In genomic region chr19:38278751-38279150, GRCh38 we compare ENCODE assay signal across 16 cellular contexts. TPM values are rescaled to one million over a fixed set of nuclear protein-coding genes. Genes with fewer than 3 reads are reported as not detected.
DNase-seq lines count a peak whose midpoint lies in the region; ATAC-seq and TF ChIP-seq lines count a peak whose summit lies in the region.
"Had no signal": no experiment of that assay in that cellular context is flagged by ENCODE, and none has a peak within 500 bp of the region (broad histone marks: within the 10 kb centered on the region; RNA-seq: fewer than 3 reads in every experiment).

No MANE protein-coding gene starts in this region.

- H3K9me2 ChIP-seq in hepatocyte (replicated peaks; ENCODE audit: insufficient read depth), result no peaks in the 10 kb centered on the region

- ATAC-seq in Right ventricle myocardium superior (ENCODE audit: poor library complexity), result no peak
- no peak for ATAC-seq in HG02610 (IDR thresholded peaks at IDR 0.05; ENCODE audit: unreplicated experiment)
- ATAC-seq: esophagus mucosa had no signal

- H3K9me3 ChIP-seq in right atrium auricular region, result no peaks in the 10 kb centered on the region
- H3K9me3 ChIP-seq in hepatocyte (ENCODE audit: low read depth), result no peaks in the 10 kb centered on the region
- no peaks in the 10 kb centered on the region for H3K9me3 ChIP-seq in vagina
- H3K9me3 ChIP-seq: Caco-2 had no signal

- no peak for TF ChIP-seq CTCF in right atrium auricular region (IDR thresholded peaks at IDR 0.05)
- TF ChIP-seq CTCF in hepatocyte (IDR thresholded peaks at IDR 0.05; ENCODE audit: poor library complexity), result no peak
- TF ChIP-seq CTCF in vagina (IDR thresholded peaks at IDR 0.05), result no peak

- H3K4me3 ChIP-seq in right atrium auricular region (no peak overlapping the region), hepatocyte (no peak overlapping the region), rectal smooth muscle tissue (ENCODE audit: low read length) (no peak overlapping the region), vagina (no peak overlapping the region)

- DNase-seq in right atrium auricular region (ENCODE audit: low spot score) (no peak), Right ventricle myocardium superior (no peak), hepatocyte (ENCODE audit: low spot score) (no peak), vagina (ENCODE audit: extremely low spot score in 2 of 2) (no peak), OCI-M2 (lab: John Stamatoyannopoulos, UW; ENCODE audit: unreplicated experiment) (no peak)
- no peak for DNase-seq in stimulated activated naive CD4-positive, alpha-beta T cell treated with Interleukin-2 at 50 U/mL for 16 hours (lab: John Stamatoyannopoulos, UW)
- DNase-seq: activated CD4-positive, alpha-beta memory T cell treated with anti-CD3 and anti-CD28 coated beads, Interleukin-2, amount 10 ng/mL, durations not matched to agents 7 days and 5 days; activated effector memory CD4-positive, alpha-beta T cell treated with anti-CD3 and anti-CD28 coated beads, Interleukin-2, amount 50 U/mL, for 16 hours; Caco-2; NCI-H1105 treated with DMSO at 0.1 percent for 48 hours; NCI-H345 had no signal

- H3K4me1 ChIP-seq in right atrium auricular region (peaks cover 0 to 58% of the 10 kb centered on the region in 2 donors), hepatocyte (ENCODE audit: insufficient read depth) (peaks cover 22% of the 10 kb centered on the region), rectal smooth muscle tissue (ENCODE audit: control insufficient read depth, insufficient read depth, low read length) (peaks cover 4% of the 10 kb centered on the region), vagina (peaks cover 37% of the 10 kb centered on the region)

- H3K4me2 ChIP-seq in hepatocyte, result no peak overlapping the region

- 77% methylated on average over 2 of the region's 2 CpGs for WGBS in hepatocyte (ENCODE audit: low lambda C conversion rate, missing lambda C conversion rate)

- TF ChIP-seq POLR2A in vagina (IDR thresholded peaks at IDR 0.05), result no peak

- intact Hi-C loops in Right ventricle myocardium superior (cut with DNase I) (loop anchor here (5.0 kb wide), 1 partner anchor 39 kb away; the partner anchor contains the start of genes KCNK6 and YIF1B), vagina (cut with DNase I) (no loop called here)

- H3K9ac ChIP-seq in rectal smooth muscle tissue (ENCODE audit: low read length), result no peak overlapping the region

- H2AFZ ChIP-seq in hepatocyte, result no peak overlapping the region

- H4K20me1 ChIP-seq in hepatocyte (ENCODE audit: insufficient read depth, poor library complexity, severe bottlenecking), result peaks cover 59% of the 10 kb centered on the region

- H3K27ac ChIP-seq in right atrium auricular region (peak overlapping the region; percentile 72 to 79), hepatocyte (peak overlapping the region; percentile 39), rectal smooth muscle tissue (ENCODE audit: low read depth, low read length) (peak overlapping the region; percentile 53), vagina (peak overlapping the region; percentile 56)

- H3K79me2 ChIP-seq in hepatocyte, result peaks cover 96% of the 10 kb centered on the region

- H3K27me3 ChIP-seq in right atrium auricular region, result no peaks in the 10 kb centered on the region
- H3K27me3 ChIP-seq in hepatocyte, result no peaks in the 10 kb centered on the region
- H3K27me3 ChIP-seq in rectal smooth muscle tissue (ENCODE audit: control insufficient read depth, insufficient read depth, low read length), result no peaks in the 10 kb centered on the region
- H3K27me3 ChIP-seq in vagina, result no peaks in the 10 kb centered on the region

- no peaks in the 10 kb centered on the region for H3K36me3 ChIP-seq in right atrium auricular region
- no peaks in the 10 kb centered on the region for H3K36me3 ChIP-seq in hepatocyte (replicated peaks; ENCODE audit: insufficient read depth, low read depth)
- H3K36me3 ChIP-seq in rectal smooth muscle tissue (ENCODE audit: control insufficient read depth, insufficient read depth, low read length), result no peaks in the 10 kb centered on the region
- no peaks in the 10 kb centered on the region for H3K36me3 ChIP-seq in vagina

RNA-seq across cellular contexts. Expression of gene SPINT2, which starts 14.4 kb away (rescaled TPM):
- total RNA-seq in right atrium auricular region, result 10 to 100 TPM; 11.1 to 52.7 TPM
- 8.7 TPM for total RNA-seq in Right ventricle myocardium superior
- total RNA-seq in hepatocyte, result 508 and 590 TPM in 2 replicates
- polyA plus RNA-seq in hepatocyte, result 834 and 885 TPM in 2 replicates
- total RNA-seq in vagina, result 174 TPM

RNA-seq across cellular contexts. Expression of gene PPP1R14A, which starts 22.6 kb away (rescaled TPM):
- total RNA-seq in right atrium auricular region, result 10 to 100 TPM; 28.0 to 30.0 TPM
- 31.1 TPM for total RNA-seq in Right ventricle myocardium superior
- 13.0 and 15.1 TPM in 2 replicates for total RNA-seq in hepatocyte
- polyA plus RNA-seq in hepatocyte, result 50.5 and 56.9 TPM in 2 replicates
- total RNA-seq in vagina, result 86.9 TPM
- total RNA-seq: activated CD4-positive, alpha-beta memory T cell treated with anti-CD3 and anti-CD28 coated beads, Interleukin-2, amount 10 ng/mL, durations not matched to agents 7 days and 5 days; RPMI7951 had no signal

RNA-seq across cellular contexts. Expression of gene C19orf33, which starts 25.3 kb away (rescaled TPM):
- total RNA-seq in right atrium auricular region (10 to 100 TPM; 18.9 to 48.6 TPM), Right ventricle myocardium superior (5.6 TPM), hepatocyte (126 and 153 TPM in 2 replicates), vagina (96.5 TPM)
- 118 and 123 TPM in 2 replicates for polyA plus RNA-seq in hepatocyte
- total RNA-seq: RPMI7951, skeletal muscle tissue had no signal

RNA-seq across cellular contexts. Expression of gene YIF1B, which starts 37.0 kb away (rescaled TPM):
- total RNA-seq in right atrium auricular region (10 to 100 TPM; 20.1 to 26.9 TPM), Right ventricle myocardium superior (31.3 TPM), hepatocyte (50.0 and 54.9 TPM in 2 replicates), vagina (32.9 TPM)
- polyA plus RNA-seq in hepatocyte, result 101 and 105 TPM in 2 replicates

RNA-seq across cellular contexts. Expression of gene KCNK6, which starts 40.9 kb away (rescaled TPM):
- total RNA-seq in right atrium auricular region (1 to 10 TPM; 1.3 to 3.8 TPM), Right ventricle myocardium superior (4.7 TPM), hepatocyte (7.1 and 9.0 TPM in 2 replicates), vagina (16.2 TPM)
- polyA plus RNA-seq in hepatocyte, result 16.0 and 21.5 TPM in 2 replicates
